In the genomic region with DNA sequence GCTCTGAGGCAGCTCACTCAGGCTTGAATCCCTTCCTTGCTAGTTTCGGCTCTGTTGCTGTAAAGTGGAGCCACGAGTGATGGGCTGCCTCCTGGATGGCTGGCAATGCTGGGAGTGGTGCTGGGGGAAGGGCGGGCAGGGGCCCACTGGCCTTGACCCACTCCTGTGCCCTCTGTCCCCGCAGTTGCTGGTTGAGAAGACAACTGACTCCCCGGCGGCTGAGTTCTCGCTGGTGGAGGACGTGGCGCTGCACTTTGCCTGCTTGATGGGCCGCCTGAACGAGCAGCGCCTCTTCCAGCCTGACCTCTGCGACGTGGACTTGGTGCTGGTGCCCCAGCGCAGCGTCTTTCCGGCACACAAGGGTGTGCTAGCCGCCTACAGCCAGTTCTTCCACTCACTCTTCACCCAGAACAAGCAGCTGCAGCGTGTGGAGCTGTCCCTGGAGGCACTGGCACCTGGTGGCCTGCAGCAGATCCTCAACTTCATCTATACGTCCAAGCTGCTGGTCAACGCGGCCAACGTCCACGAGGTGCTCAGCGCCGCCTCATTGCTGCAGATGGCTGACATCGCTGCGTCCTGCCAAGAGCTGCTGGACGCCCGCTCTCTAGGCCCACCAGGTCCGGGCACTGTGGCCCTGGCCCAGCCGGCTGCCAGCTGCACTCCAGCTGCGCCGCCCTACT, we compare ENCODE assay signal across 2 cellular contexts.
TF ChIP-seq lines count a peak whose summit lies in the region.

No MANE protein-coding gene starts in this region.

TF ChIP-seq in IMR-90, 13 proteins besides CTCF, POLR2A, EP300 and RAD21:
- TF ChIP-seq RCOR1 (IDR thresholded peaks at IDR 0.05; ENCODE audit: insufficient replicate concordance, low read length): no peak
- no peak for TF ChIP-seq MAZ (IDR thresholded peaks at IDR 0.05; ENCODE audit: borderline replicate concordance, low read depth, low read length)
- TF ChIP-seq FOS (IDR thresholded peaks at IDR 0.05; ENCODE audit: low read depth, low read length): no peak
- no peak for TF ChIP-seq BHLHE40 (IDR thresholded peaks at IDR 0.05; ENCODE audit: low read depth, low read length)
- TF ChIP-seq NFE2L2 (IDR thresholded peaks at IDR 0.05; ENCODE audit: low read depth, low read length): no peak
- no peak for TF ChIP-seq SMC3 (IDR thresholded peaks at IDR 0.05; ENCODE audit: low read depth, low read length)
- TF ChIP-seq CHD1 (IDR thresholded peaks at IDR 0.05; ENCODE audit: low read depth, low read length): no peak
- TF ChIP-seq, protein P1, sequence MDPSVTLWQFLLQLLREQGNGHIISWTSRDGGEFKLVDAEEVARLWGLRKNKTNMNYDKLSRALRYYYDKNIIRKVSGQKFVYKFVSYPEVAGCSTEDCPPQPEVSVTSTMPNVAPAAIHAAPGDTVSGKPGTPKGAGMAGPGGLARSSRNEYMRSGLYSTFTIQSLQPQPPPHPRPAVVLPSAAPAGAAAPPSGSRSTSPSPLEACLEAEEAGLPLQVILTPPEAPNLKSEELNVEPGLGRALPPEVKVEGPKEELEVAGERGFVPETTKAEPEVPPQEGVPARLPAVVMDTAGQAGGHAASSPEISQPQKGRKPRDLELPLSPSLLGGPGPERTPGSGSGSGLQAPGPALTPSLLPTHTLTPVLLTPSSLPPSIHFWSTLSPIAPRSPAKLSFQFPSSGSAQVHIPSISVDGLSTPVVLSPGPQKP (IDR thresholded peaks at IDR 0.05; ENCODE audit: borderline replicate concordance, low read depth, low read length): no peak
- no peak for TF ChIP-seq CEBPB (IDR thresholded peaks at IDR 0.05; ENCODE audit: low read depth, low read length)
- TF ChIP-seq, protein P2, sequence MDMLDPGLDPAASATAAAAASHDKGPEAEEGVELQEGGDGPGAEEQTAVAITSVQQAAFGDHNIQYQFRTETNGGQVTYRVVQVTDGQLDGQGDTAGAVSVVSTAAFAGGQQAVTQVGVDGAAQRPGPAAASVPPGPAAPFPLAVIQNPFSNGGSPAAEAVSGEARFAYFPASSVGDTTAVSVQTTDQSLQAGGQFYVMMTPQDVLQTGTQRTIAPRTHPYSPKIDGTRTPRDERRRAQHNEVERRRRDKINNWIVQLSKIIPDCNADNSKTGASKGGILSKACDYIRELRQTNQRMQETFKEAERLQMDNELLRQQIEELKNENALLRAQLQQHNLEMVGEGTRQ (IDR thresholded peaks at IDR 0.05; ENCODE audit: low read depth, low read length): no peak
- no peak for TF ChIP-seq MAFK (IDR thresholded peaks at IDR 0.05; ENCODE audit: low read depth, low read length)
- TF ChIP-seq MXI1 (IDR thresholded peaks at IDR 0.05; ENCODE audit: borderline replicate concordance, low read depth, low read length): no peak
- no peak for TF ChIP-seq RFX5 (IDR thresholded peaks at IDR 0.05; ENCODE audit: low read depth, low read length)

TF ChIP-seq in GM12891, 5 proteins besides CTCF, POLR2A, EP300 and RAD21:
- TF ChIP-seq POLR2AphosphoS5 (IDR thresholded peaks at IDR 0.05; ENCODE audit: low read depth, low read length) (no peak), POU2F2 (IDR thresholded peaks at IDR 0.05; ENCODE audit: low read depth, low read length) (no peak), SPI1 (IDR thresholded peaks at IDR 0.05; ENCODE audit: low read depth, low read length) (no peak), PAX5 (IDR thresholded peaks at IDR 0.05; ENCODE audit: insufficient read depth, low read length, severe bottlenecking) (no peak), TAF1 (IDR thresholded peaks at IDR 0.05; ENCODE audit: low read depth, low read length) (no peak)
